ENCODE assay signal across 3 cellular contexts in the genomic region with DNA sequence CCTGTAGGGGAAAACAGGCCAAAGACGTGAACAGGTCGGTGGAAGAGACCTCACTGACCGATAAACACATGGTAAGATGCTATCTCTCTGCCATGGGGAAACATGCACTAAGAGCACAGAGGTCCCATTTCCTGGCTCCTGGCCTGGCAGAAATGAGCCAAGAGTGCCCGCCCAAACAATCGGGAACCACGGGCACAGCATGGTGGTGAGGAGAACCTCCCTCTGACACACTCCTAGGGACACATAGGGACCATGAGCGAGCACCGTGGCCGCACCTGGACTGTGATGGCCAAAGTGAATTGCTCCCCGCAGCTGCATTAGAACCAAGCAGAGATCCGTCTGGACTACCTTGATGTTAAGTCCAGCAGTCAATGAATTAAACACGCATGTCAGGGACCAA.
TF ChIP-seq lines count a peak whose summit lies in the region.

No MANE protein-coding gene starts in this region.

TF ChIP-seq in Ishikawa, 13 proteins besides CTCF, POLR2A, EP300 and RAD21 (continued from another document):
- TF ChIP-seq EGR1 (IDR thresholded peaks at IDR 0.05) (no peak), ZBTB7A (IDR thresholded peaks at IDR 0.05; ENCODE audit: low read depth) (no peak)

TF ChIP-seq in H1, 55 proteins besides CTCF, POLR2A, EP300 and RAD21 (continued from another document):
- TF ChIP-seq SUZ12 (IDR thresholded peaks at IDR 0.05; ENCODE audit: low read length): no peak
- no peak for TF ChIP-seq FOSL1 (IDR thresholded peaks at IDR 0.05; ENCODE audit: insufficient read depth, low read depth, low read length)
- no peak for TF ChIP-seq SIRT6 (IDR thresholded peaks at IDR 0.05; ENCODE audit: low read length)
- no peak for TF ChIP-seq ZNF274 (IDR thresholded peaks at IDR 0.05; ENCODE audit: borderline replicate concordance, extremely low read depth, low read length)
- TF ChIP-seq TAF7 (optimal IDR thresholded peaks at IDR 0.05; ENCODE audit: borderline replicate concordance, low read depth, low read length): no peak
- TF ChIP-seq TBP (IDR thresholded peaks at IDR 0.05; ENCODE audit: low read depth, low read length): no peak
- no peak for TF ChIP-seq SP2 (IDR thresholded peaks at IDR 0.05; ENCODE audit: low read length)
- no peak for TF ChIP-seq TCF12 (IDR thresholded peaks at IDR 0.05; ENCODE audit: low read depth, low read length)
- TF ChIP-seq MAFK (IDR thresholded peaks at IDR 0.05; ENCODE audit: low read depth, low read length): no peak
- TF ChIP-seq SAP30 (IDR thresholded peaks at IDR 0.05; ENCODE audit: insufficient read depth, insufficient replicate concordance, low read length): no peak

TF ChIP-seq in HEK293T, 16 proteins besides CTCF, POLR2A, EP300 and RAD21 (continued from another document):
- TF ChIP-seq HDGF (IDR thresholded peaks at IDR 0.05; ENCODE audit: borderline replicate concordance): no peak
- no peak for TF ChIP-seq FOXM1 (IDR thresholded peaks at IDR 0.05; ENCODE audit: borderline replicate concordance)
- no peak for TF ChIP-seq ZNF384 (IDR thresholded peaks at IDR 0.05)
